1 cellular context compared by ENCODE assay signal in genomic region chr7:111018960-111019835, GRCh38.
TF ChIP-seq lines count a peak whose summit lies in the region.

No MANE protein-coding gene starts in this region.

TF ChIP-seq in WTC11, 78 proteins besides CTCF, POLR2A, EP300 and RAD21 (continued from another document):
- TF ChIP-seq USF1 (CRISPR knock-in tag; IDR thresholded peaks at IDR 0.05) (no peak), STAT6 (CRISPR knock-in tag; conservative IDR thresholded peaks at IDR 0.05; ENCODE audit: low read depth) (no peak), TEAD1 (CRISPR knock-in tag; IDR thresholded peaks at IDR 0.05) (no peak), KAT7 (CRISPR knock-in tag; IDR thresholded peaks at IDR 0.05; ENCODE audit: borderline replicate concordance) (no peak), CBFB (CRISPR knock-in tag; IDR thresholded peaks at IDR 0.05; ENCODE audit: low read depth) (no peak), ZNF121 (CRISPR knock-in tag; IDR thresholded peaks at IDR 0.05) (no peak), ETV6 (CRISPR knock-in tag; IDR thresholded peaks at IDR 0.05) (no peak), ATF2 (CRISPR knock-in tag; IDR thresholded peaks at IDR 0.05; ENCODE audit: borderline replicate concordance, low read depth) (no peak), CREM (CRISPR knock-in tag; IDR thresholded peaks at IDR 0.05) (no peak), ZNF671 (CRISPR knock-in tag; IDR thresholded peaks at IDR 0.05) (no peak), ZNF416 (CRISPR knock-in tag; IDR thresholded peaks at IDR 0.05) (no peak), GRHL2 (CRISPR knock-in tag; IDR thresholded peaks at IDR 0.05; ENCODE audit: insufficient replicate concordance, severe bottlenecking) (no peak)
